In genomic region chr11:7840580-7840979, GRCh38 we compare ENCODE assay signal across 25 cellular contexts. TPM values are rescaled to one million over a fixed set of nuclear protein-coding genes. Genes with fewer than 3 reads are reported as not detected.
A peak's percentile ranks its signal among the peaks of the same experiment; 100 is the strongest.
DNase-seq lines count a peak whose midpoint lies in the region; ATAC-seq, FAIRE-seq and TF ChIP-seq lines count a peak whose summit lies in the region.
"Had no signal": no experiment of that assay in that cellular context is flagged by ENCODE, and none has a peak within 500 bp of the region (broad histone marks: within the 10 kb centered on the region; RNA-seq: fewer than 3 reads in every experiment).

No MANE protein-coding gene starts in this region.

- no peak overlapping the region for H2BK5ac ChIP-seq in neuronal stem cell (ENCODE audit: low read length)

- no peak for TF ChIP-seq CTCF in HepG2 (CRISPR knock-in tag; IDR thresholded peaks at IDR 0.05)
- TF ChIP-seq CTCF in right lobe of liver (IDR thresholded peaks at IDR 0.05), result no peak
- TF ChIP-seq CTCF in OCI-LY7 (conservative IDR thresholded peaks at IDR 0.05; ENCODE audit: low read length), result no peak

- H4K91ac ChIP-seq in neuronal stem cell (ENCODE audit: low read depth, low read length, poor library complexity), result no peak overlapping the region

- H3K9me3 ChIP-seq in HepG2 (ENCODE audit: low read length) (no peaks in the 10 kb centered on the region), right lobe of liver (no peaks in the 10 kb centered on the region), OCI-LY7 (ENCODE audit: low read length) (no peaks in the 10 kb centered on the region), neuronal stem cell (replicated peaks in 1 of 2; ENCODE audit: control insufficient read depth in 2 of 2, insufficient read depth in 1 of 2, low read depth in 1 of 2, low read length in 2 of 2) (no peaks in the 10 kb centered on the region), GM23248 (ENCODE audit: low read depth) (no peaks in the 10 kb centered on the region)
- H3K9me3 ChIP-seq: BE2C had no signal

- no peak overlapping the region for H2BK15ac ChIP-seq in neuronal stem cell (ENCODE audit: low read length)

- H3K9me2 ChIP-seq in OCI-LY7 (ENCODE audit: insufficient read depth, low read length), result no peaks in the 10 kb centered on the region
- no peaks in the 10 kb centered on the region for H3K9me2 ChIP-seq in GM23248 (ENCODE audit: insufficient read depth)

- H4K20me1 ChIP-seq in HepG2 (ENCODE audit: insufficient read depth, low read length) (no peaks in the 10 kb centered on the region), OCI-LY7 (ENCODE audit: insufficient read depth, low read length) (no peaks in the 10 kb centered on the region), GM23248 (ENCODE audit: insufficient read depth) (no peaks in the 10 kb centered on the region)
- H4K20me1 ChIP-seq: BLaER1 treated with 17β-estradiol and CSF1 and Interleukin-3, amounts not matched to agents 10 nM and 100 nM had no signal

- H2AFZ ChIP-seq in HepG2 (ENCODE audit: low read length) (no peak overlapping the region), OCI-LY7 (ENCODE audit: low read length) (peak overlapping the region; percentile 30; the same call in 1 of the 2 replicates), neuronal stem cell (ENCODE audit: low read length) (peak overlapping the region; percentile 56), GM23248 (no peak overlapping the region)

- DNase-seq in HepG2 (ENCODE audit: low spot score) (no peak), right lobe of liver (no peak), OCI-LY7 (ENCODE audit: low spot score) (no peak), neuronal stem cell (ENCODE audit: low spot score) (no peak), GM23248 (no peak), OCI-M2 (lab: John Stamatoyannopoulos, UW; ENCODE audit: unreplicated experiment) (no peak)
- DNase-seq: ACHN; AML-193; BE2C; CD4-positive, alpha-beta T cell; CD8-positive, alpha-beta memory T cell; DMS 273 treated with DMSO at 0.1 percent for 48 hours; DMS79; EL; GF-D8; GOT3; H7; HCEC 1CT had no signal

- no peaks in the 10 kb centered on the region for H3K79me1 ChIP-seq in neuronal stem cell (ENCODE audit: low read depth, low read length)

- WGBS in HepG2 (ENCODE audit: low lambda C conversion rate), result 0% methylated on average over 2 of the region's 2 CpGs
- WGBS in right lobe of liver (ENCODE audit: insufficient coverage, low coverage, low lambda C conversion rate, missing lambda C conversion rate), result 43% methylated on average over 2 of the region's 2 CpGs
- WGBS in neuronal stem cell (ENCODE audit: extremely low coverage in 2 of 2, insufficient read length in 2 of 2, insufficient replicate concordance in 1 of 2), 2 donors, result no CpG with 5 or more reads among the region's 2 CpGs
- WGBS in GM23248 (ENCODE audit: low coverage in 1 of 2, low lambda C conversion rate in 2 of 2, missing lambda C conversion rate in 2 of 2), 2 experiments, result 18 to 22% methylated on average over 2 of the region's 2 CpGs

- H2AK5ac ChIP-seq in neuronal stem cell (ENCODE audit: low read depth, low read length), result no peak overlapping the region

- no peaks in the 10 kb centered on the region for H3F3A ChIP-seq in GM23248 (ENCODE audit: insufficient read depth)

- H3K18ac ChIP-seq in neuronal stem cell (ENCODE audit: low read length), result no peak overlapping the region

- H4K8ac ChIP-seq in neuronal stem cell (ENCODE audit: low read depth, low read length), result no peak overlapping the region

- H2BK12ac ChIP-seq in neuronal stem cell (ENCODE audit: low read length), result no peak overlapping the region

- H3K4me2 ChIP-seq in HepG2 (ENCODE audit: low read depth, low read length) (no peak overlapping the region), OCI-LY7 (ENCODE audit: low read length) (no peak overlapping the region), neuronal stem cell (ENCODE audit: insufficient read depth, low read length, poor library complexity, severe bottlenecking) (no peak overlapping the region), GM23248 (ENCODE audit: unreplicated experiment) (no peak overlapping the region)
- H3K4me2 ChIP-seq: BLaER1 treated with 17β-estradiol and CSF1 and Interleukin-3, amounts not matched to agents 10 nM and 100 nM had no signal

- H3K27me3 ChIP-seq in HepG2 (ENCODE audit: control insufficient read depth in 1 of 2, insufficient read depth in 2 of 2, low read length in 2 of 2), result 0 out of 5 replicates have a peak, but pooled peaks cover 0 to 3% of the 10 kb centered on the region in 2 experiments
- no peaks in the 10 kb centered on the region for H3K27me3 ChIP-seq in right lobe of liver
- H3K27me3 ChIP-seq in neuronal stem cell (ENCODE audit: control insufficient read depth in 3 of 3, insufficient read depth in 3 of 3, low read depth in 1 of 3, low read length in 3 of 3), result no peaks in the 10 kb centered on the region
- no peaks in the 10 kb centered on the region for H3K27me3 ChIP-seq in GM23248 (replicated peaks; ENCODE audit: insufficient read depth)
- H3K27me3 ChIP-seq: BE2C; BLaER1 treated with 17β-estradiol and CSF1 and Interleukin-3, amounts not matched to agents 10 nM and 100 nM had no signal

- CTCF ChIA-PET in HepG2 (lab: Yijun Ruan, JAX; ENCODE audit: low intra/inter-chr PET ratio, low total read pairs) (no interaction called here), OCI-LY7 (lab: Charles Lee; ENCODE audit: unreplicated experiment) (no interaction called here)

- no peak overlapping the region for H3K4ac ChIP-seq in neuronal stem cell (ENCODE audit: low read length)

- no TSS peak for BruUV-seq in HepG2 (replicated peaks; lab: Mats Ljungman, UMichigan)
- BruUV-seq in OCI-LY7 (replicated peaks; lab: Mats Ljungman, UMichigan), result no TSS peak

- no peak overlapping the region for H3K23ac ChIP-seq in neuronal stem cell (ENCODE audit: low read depth, low read length, poor library complexity)

- TF ChIP-seq EP300 in HepG2 (IDR thresholded peaks at IDR 0.05; ENCODE audit: low read depth in 2 of 2, low read length in 2 of 2) (no peak), HepG2 (CRISPR knock-in tag; IDR thresholded peaks at IDR 0.05; ENCODE audit: borderline replicate concordance) (no peak)

- H3K36me3 ChIP-seq in HepG2 (replicated peaks in 1 of 2; ENCODE audit: control insufficient read depth in 1 of 2, insufficient read depth in 2 of 2, low read length in 2 of 2), result no peaks in the 10 kb centered on the region
- H3K36me3 ChIP-seq in right lobe of liver, result no peaks in the 10 kb centered on the region
- H3K36me3 ChIP-seq in OCI-LY7 (ENCODE audit: insufficient read depth, low read length), result no peaks in the 10 kb centered on the region
- H3K36me3 ChIP-seq in neuronal stem cell (replicated peaks in 1 of 2; ENCODE audit: control insufficient read depth in 2 of 2, insufficient read depth in 2 of 2, low read length in 2 of 2), result no peaks in the 10 kb centered on the region
- no peaks in the 10 kb centered on the region for H3K36me3 ChIP-seq in GM23248 (ENCODE audit: low read depth)
- H3K36me3 ChIP-seq: BE2C; BLaER1 treated with 17β-estradiol and CSF1 and Interleukin-3, amounts not matched to agents 10 nM and 100 nM had no signal

- H3K4me3 ChIP-seq in HepG2 (replicated peaks in 1 of 3; ENCODE audit: insufficient read depth in 1 of 3, low read depth in 2 of 3, low read length in 3 of 3) (no peak overlapping the region), right lobe of liver (no peak overlapping the region), OCI-LY7 (ENCODE audit: low read depth, low read length, poor library complexity, severe bottlenecking) (no peak overlapping the region), neuronal stem cell (ENCODE audit: low read length in 2 of 2) (no peak overlapping the region), GM23248 (no peak overlapping the region)
- H3K4me3 ChIP-seq: BLaER1 treated with 17β-estradiol and CSF1 and Interleukin-3, amounts not matched to agents 10 nM and 100 nM had no signal

- H2BK120ac ChIP-seq in neuronal stem cell (ENCODE audit: low read depth, low read length), result no peak overlapping the region

- no peak overlapping the region for H3K9ac ChIP-seq in HepG2 (ENCODE audit: insufficient read depth, low read depth, low read length)
- H3K9ac ChIP-seq in neuronal stem cell (ENCODE audit: low read depth, low read length, poor library complexity), result no peak overlapping the region
- H3K9ac ChIP-seq in GM23248, result no peak overlapping the region
- H3K9ac ChIP-seq: BLaER1 treated with 17β-estradiol and CSF1 and Interleukin-3, amounts not matched to agents 10 nM and 100 nM had no signal

- H3K4me1 ChIP-seq in HepG2 (ENCODE audit: insufficient read depth, low read length) (no peaks in the 10 kb centered on the region), right lobe of liver (no peaks in the 10 kb centered on the region), OCI-LY7 (ENCODE audit: insufficient read depth, low read length, poor library complexity, severe bottlenecking) (peaks cover 12% of the 10 kb centered on the region), neuronal stem cell (ENCODE audit: control insufficient read depth in 2 of 2, insufficient read depth in 1 of 2, low read depth in 1 of 2, low read length in 2 of 2) (no peaks in the 10 kb centered on the region), GM23248 (ENCODE audit: insufficient read depth) (no peaks in the 10 kb centered on the region)
- H3K4me1 ChIP-seq: BE2C had no signal

- no peak for FAIRE-seq in HepG2 (lab: Jason Lieb, UNC)
- FAIRE-seq: A204.1, D721Med, GM12891, GM18507 had no signal

- no peak overlapping the region for H3K27ac ChIP-seq in HepG2 (ENCODE audit: extremely low read length, insufficient read depth, low read length)
- no peak overlapping the region for H3K27ac ChIP-seq in right lobe of liver
- H3K27ac ChIP-seq in OCI-LY7 (ENCODE audit: low read depth, low read length, poor library complexity, severe bottlenecking), result no peak overlapping the region
- no peak overlapping the region for H3K27ac ChIP-seq in neuronal stem cell (replicated peaks; ENCODE audit: low read length)
- H3K27ac ChIP-seq in GM23248, result no peak overlapping the region
- H3K27ac ChIP-seq: 22Rv1; BLaER1 treated with 17β-estradiol and CSF1 and Interleukin-3, amounts not matched to agents 10 nM and 100 nM had no signal

- H3K79me2 ChIP-seq in HepG2 (ENCODE audit: insufficient read depth, low read length) (no peaks in the 10 kb centered on the region), OCI-LY7 (ENCODE audit: insufficient read depth, low read depth, low read length) (no peaks in the 10 kb centered on the region), GM23248 (ENCODE audit: insufficient read depth) (no peaks in the 10 kb centered on the region)

- in situ Hi-C loops in HepG2 (cut with HindIII; ENCODE audit: extremely low pct_ligation_motif_present, low pct_unique_long_range_greater_than_20kb), result no loop called here
- in situ Hi-C loops in GM23248 (cut with MboI), result no loop called here

- TF ChIP-seq POLR2A in HepG2 (IDR thresholded peaks at IDR 0.05; ENCODE audit: insufficient read depth in 1 of 2, low read depth in 2 of 2, low read length in 2 of 2) (no peak), right lobe of liver (IDR thresholded peaks at IDR 0.05) (no peak)

- TF ChIP-seq RAD21 in HepG2 (CRISPR knock-in tag; IDR thresholded peaks at IDR 0.05), result no peak

- intact Hi-C loops in HepG2 (cut with micrococcal nuclease; ENCODE audit: unreplicated experiment), result no loop called here
- intact Hi-C loops in right lobe of liver (cut with DNase I), result no loop called here
- intact Hi-C loops in OCI-LY7 (cut with micrococcal nuclease; ENCODE audit: unreplicated experiment), result no loop called here

- POLR2A ChIA-PET in HepG2 (lab: Yijun Ruan, JAX) (no interaction called here), OCI-LY7 (lab: Charles Lee) (no interaction called here)

- no peak for ATAC-seq in HepG2
- ATAC-seq in right lobe of liver, result no peak

- H3K14ac ChIP-seq in neuronal stem cell (ENCODE audit: low read length), result no peak overlapping the region

RNA-seq across cellular contexts. Expression of gene OR5P3, which starts 9.9 kb away (rescaled TPM):
- total RNA-seq in HepG2 (2016; rRNA removed; fragmentation: Illumina TruSeq; extraction: Trizol) (not detected in 2 replicates), right lobe of liver (not detected), OCI-LY7 (2022) (not detected in 2 replicates)
- not detected in 2 replicates for total RNA-seq in HepG2 (2016; cell fraction: cytosol; rRNA removed; fragmentation: Illumina TruSeq; extraction: Trizol; ENCODE audit: low read depth)
- not detected in 2 replicates for total RNA-seq in HepG2 (2016; cell fraction: insoluble cytoplasmic fraction; rRNA removed; fragmentation: Illumina TruSeq; extraction: Trizol)
- not detected in 2 replicates for total RNA-seq in HepG2 (2016; cell fraction: membrane; rRNA removed; fragmentation: Illumina TruSeq; extraction: Trizol)
- total RNA-seq in HepG2 (2016; cell fraction: nucleus; rRNA removed; fragmentation: Illumina TruSeq; extraction: Trizol), result not detected in 2 replicates
- polyA plus RNA-seq in HepG2 (2011; rRNA removed) (not detected in 2 replicates), GM23248 (2016; fragmentation: Nextera tagmentation; extraction: Ambion mirVana) (not detected in 2 replicates)
- not detected in 2 replicates for polyA plus RNA-seq in HepG2 (2011; cell fraction: cytosol; rRNA removed)
- polyA plus RNA-seq in HepG2 (2011; cell fraction: nucleus; rRNA removed), result not detected in 2 replicates
- polyA plus RNA-seq in HepG2 (2012), result not detected in 2 replicates
- polyA plus RNA-seq in HepG2 (2016; cell fraction: cytosol; fragmentation: Illumina TruSeq; extraction: Trizol; ENCODE audit: low read depth), result not detected in 2 replicates
- polyA plus RNA-seq in HepG2 (2016; cell fraction: insoluble cytoplasmic fraction; fragmentation: Illumina TruSeq; extraction: Trizol; ENCODE audit: low read depth), result not detected in 2 replicates
- polyA plus RNA-seq in HepG2 (2016; cell fraction: membrane; fragmentation: Illumina TruSeq; extraction: Trizol; ENCODE audit: low read depth), result not detected in 2 replicates
- not detected in 2 replicates for polyA plus RNA-seq in HepG2 (2016; cell fraction: nucleus; fragmentation: Illumina TruSeq; extraction: Trizol; ENCODE audit: insufficient read depth, low read depth)
- not detected in 2 replicates for polyA minus RNA-seq in HepG2 (2011; rRNA and poly(A)+ RNA removed; ENCODE audit: low replicate concordance)
- not detected in 2 replicates for polyA minus RNA-seq in HepG2 (2011; cell fraction: cytosol; rRNA and poly(A)+ RNA removed)
- not detected in 2 replicates for polyA minus RNA-seq in HepG2 (2011; cell fraction: nucleus; rRNA and poly(A)+ RNA removed)
- total RNA-seq in OCI-LY7 (2014; rRNA removed; shearing (Covaris generic)), result not detected in 2 replicates
- polyA plus RNA-seq in neuronal stem cell (2013, experiment 1 of 2), result not detected
- not detected for polyA plus RNA-seq in neuronal stem cell (2013, experiment 2 of 2)
- 0.13 TPM in 1 of 2 replicates, not detected in the other for total RNA-seq in GM23248 (2014; rRNA removed; shearing (Covaris generic))
- total RNA-seq: CD4-positive, alpha-beta T cell; CD8-positive, alpha-beta memory T cell had no signal
- polyA plus RNA-seq: CD14-positive monocyte; CD8-positive, alpha-beta memory T cell had no signal

RNA-seq across cellular contexts. Expression of gene OR5P2, which starts 43.8 kb away (rescaled TPM):
- total RNA-seq in HepG2 (2016; rRNA removed; fragmentation: Illumina TruSeq; extraction: Trizol) (not detected in 2 replicates), right lobe of liver (not detected), OCI-LY7 (2022) (not detected in 2 replicates)
- total RNA-seq in HepG2 (2016; cell fraction: cytosol; rRNA removed; fragmentation: Illumina TruSeq; extraction: Trizol; ENCODE audit: low read depth), result not detected in 2 replicates
- not detected in 2 replicates for total RNA-seq in HepG2 (2016; cell fraction: insoluble cytoplasmic fraction; rRNA removed; fragmentation: Illumina TruSeq; extraction: Trizol)
- total RNA-seq in HepG2 (2016; cell fraction: membrane; rRNA removed; fragmentation: Illumina TruSeq; extraction: Trizol), result not detected in 2 replicates
- not detected in 2 replicates for total RNA-seq in HepG2 (2016; cell fraction: nucleus; rRNA removed; fragmentation: Illumina TruSeq; extraction: Trizol)
- polyA plus RNA-seq in HepG2 (2011; rRNA removed) (not detected in 2 replicates), GM23248 (2016; fragmentation: Nextera tagmentation; extraction: Ambion mirVana) (not detected in 2 replicates)
- polyA plus RNA-seq in HepG2 (2011; cell fraction: cytosol; rRNA removed), result not detected in 2 replicates
- not detected in 2 replicates for polyA plus RNA-seq in HepG2 (2011; cell fraction: nucleus; rRNA removed)
- not detected in 2 replicates for polyA plus RNA-seq in HepG2 (2012)
- not detected in 2 replicates for polyA plus RNA-seq in HepG2 (2016; cell fraction: cytosol; fragmentation: Illumina TruSeq; extraction: Trizol; ENCODE audit: low read depth)
- not detected in 2 replicates for polyA plus RNA-seq in HepG2 (2016; cell fraction: insoluble cytoplasmic fraction; fragmentation: Illumina TruSeq; extraction: Trizol; ENCODE audit: low read depth)
- polyA plus RNA-seq in HepG2 (2016; cell fraction: membrane; fragmentation: Illumina TruSeq; extraction: Trizol; ENCODE audit: low read depth), result not detected in 2 replicates
- polyA plus RNA-seq in HepG2 (2016; cell fraction: nucleus; fragmentation: Illumina TruSeq; extraction: Trizol; ENCODE audit: insufficient read depth, low read depth), result not detected in 2 replicates
- not detected in 2 replicates for polyA minus RNA-seq in HepG2 (2011; rRNA and poly(A)+ RNA removed; ENCODE audit: low replicate concordance)
- not detected in 2 replicates for polyA minus RNA-seq in HepG2 (2011; cell fraction: cytosol; rRNA and poly(A)+ RNA removed)
- not detected in 2 replicates for polyA minus RNA-seq in HepG2 (2011; cell fraction: nucleus; rRNA and poly(A)+ RNA removed)
- not detected in 2 replicates for total RNA-seq in OCI-LY7 (2014; rRNA removed; shearing (Covaris generic))
- not detected for polyA plus RNA-seq in neuronal stem cell (2013, experiment 1 of 2)
- polyA plus RNA-seq in neuronal stem cell (2013, experiment 2 of 2), result not detected
- total RNA-seq in GM23248 (2014; rRNA removed; shearing (Covaris generic)), result not detected in 2 replicates
- total RNA-seq: CD4-positive, alpha-beta T cell; CD8-positive, alpha-beta memory T cell; H7 had no signal
- polyA plus RNA-seq: CD14-positive monocyte; CD8-positive, alpha-beta memory T cell had no signal

Comparison
In these comparisons a context has a peak if more than half of its experiments do, and no peak if none do; other contexts are left out.
1. H2AFZ ChIP-seq: peak in OCI-LY7 (single experiment) and neuronal stem cell (single experiment); none in HepG2 (single experiment) and GM23248 (single experiment).